12 cellular contexts compared by ENCODE assay signal in the genomic region with DNA sequence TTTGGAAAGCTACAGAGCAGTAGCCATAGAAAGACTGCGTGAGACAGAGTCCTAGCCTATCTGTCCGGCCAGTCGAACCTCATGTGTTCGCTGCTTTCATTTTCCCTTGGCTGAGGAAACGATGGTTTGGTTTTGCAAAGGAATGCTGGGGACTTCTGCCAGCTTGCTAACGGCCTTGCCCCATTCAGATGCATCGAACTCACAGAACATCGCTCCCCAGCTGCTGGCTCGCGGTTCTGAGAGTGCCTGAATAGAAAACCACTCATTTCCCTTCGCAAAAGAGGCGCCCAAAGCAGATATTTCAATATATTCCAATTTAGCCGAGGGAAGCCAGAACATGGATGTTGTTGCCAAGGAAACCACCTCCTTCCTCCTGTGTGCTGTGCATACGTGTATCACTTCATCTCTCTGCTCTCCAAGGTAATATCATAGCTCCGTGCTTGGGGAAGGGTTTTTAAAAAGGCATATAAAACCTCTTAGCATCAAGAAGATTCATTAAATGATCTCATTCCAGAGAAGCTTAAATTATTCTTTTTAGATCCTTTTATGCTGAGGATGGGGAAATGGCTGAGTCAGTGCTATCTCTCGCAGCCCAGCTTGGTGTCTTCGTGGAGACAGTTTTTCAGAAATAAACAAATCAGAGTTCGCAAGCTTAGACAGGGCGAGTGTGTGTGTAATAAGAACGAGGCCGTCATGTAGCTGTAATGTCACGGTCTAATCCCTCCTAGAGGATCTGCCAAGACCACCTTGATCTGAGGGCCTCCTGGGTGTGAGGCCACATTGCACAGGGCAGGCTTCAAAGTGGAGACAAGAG.
DNase-seq lines count a peak whose midpoint lies in the region; ATAC-seq lines count a peak whose summit lies in the region.
"Had no signal": no experiment of that assay in that cellular context is flagged by ENCODE, and none has a peak within 500 bp of the region (broad histone marks: within the 10 kb centered on the region; RNA-seq: fewer than 3 reads in every experiment).

No MANE protein-coding gene starts in this region.

- H3K36me3 Mint-ChIP-seq in activated T-helper 2 cell treated with anti-CD3 and anti-CD28 coated beads, Interferon-gamma antibody, Interleukin-2, Interleukin-4, amounts not matched to agents 10 μg/mL and 5 μg/mL and 100 μg/mL, durations not matched to agents 14 hours and 24 hours and 36 hours (ENCODE audit: low read depth), result peaks cover 4% of the 10 kb centered on the region
- H3K36me3 Mint-ChIP-seq in activated T-cell treated with anti-CD3 and anti-CD28 coated beads, Interleukin-2, amount 50 U/mL, for 4 hours (ENCODE audit: insufficient read depth), result no peaks in the 10 kb centered on the region

- no peak overlapping the region for H3K27ac Mint-ChIP-seq in activated T-helper 2 cell treated with anti-CD3 and anti-CD28 coated beads, Interferon-gamma antibody, Interleukin-2, Interleukin-4, amounts not matched to agents 10 μg/mL and 5 μg/mL and 100 μg/mL, durations not matched to agents 14 hours and 24 hours and 36 hours
- H3K27ac Mint-ChIP-seq: stimulated activated naive CD8-positive, alpha-beta T cell treated with anti-CD3 and anti-CD28 coated beads, Interleukin-15, Interleukin-2, amounts not matched to agents 100 ng/mL and 50 ng/mL, for 24 hours had no signal

- peak overlapping the region; percentile 59 for H3K9ac ChIP-seq in skeletal muscle satellite cell (ENCODE audit: low read depth, low read length)

- no peaks in the 10 kb centered on the region for H3K36me3 ChIP-seq in skeletal muscle satellite cell (ENCODE audit: insufficient read depth, low read length)

- intact Hi-C loops in activated T-helper 2 cell treated with anti-CD3 and anti-CD28 coated beads, Interferon-gamma antibody, Interleukin-2, Interleukin-4, amounts not matched to agents 10 μg/mL and 5 μg/mL and 100 μg/mL, durations not matched to agents 14 hours and 24 hours and 36 hours (cut with micrococcal nuclease), result no loop called here

- peaks cover 36% of the 10 kb centered on the region for H3K4me1 Mint-ChIP-seq in activated T-helper 2 cell treated with anti-CD3 and anti-CD28 coated beads, Interferon-gamma antibody, Interleukin-2, Interleukin-4, amounts not matched to agents 10 μg/mL and 5 μg/mL and 100 μg/mL, durations not matched to agents 14 hours and 24 hours and 36 hours (ENCODE audit: low read depth)
- H3K4me1 Mint-ChIP-seq in activated T-cell treated with anti-CD3 and anti-CD28 coated beads, Interleukin-2, amount 50 U/mL, for 4 hours (ENCODE audit: low read depth), result peaks cover 8% of the 10 kb centered on the region

- H3K4me1 ChIP-seq in skeletal muscle satellite cell (ENCODE audit: control insufficient read depth, insufficient read depth, low read length), result peaks cover 20% of the 10 kb centered on the region

- no peaks in the 10 kb centered on the region for H3K27me3 ChIP-seq in skeletal muscle satellite cell (ENCODE audit: control insufficient read depth, insufficient read depth, low read length)

- DNase-seq in C1 segment of cervical spinal cord (lab: John Stamatoyannopoulos, UW), result peak in 9 of 14 donors; percentile 11 to 62 (median 26)
- peak; percentile 40 for DNase-seq in hepatic stellate cell (ENCODE audit: low spot score)
- no peak for DNase-seq in activated T-helper 2 cell treated with anti-CD3 and anti-CD28 coated beads, Interferon-gamma antibody, Interleukin-2, Interleukin-4, amounts not matched to agents 10 μg/mL and 5 μg/mL and 100 μg/mL, durations not matched to agents 14 hours and 24 hours and 36 hours (ENCODE audit: low spot score)
- no peak for DNase-seq in activated T-cell treated with anti-CD3 and anti-CD28 coated beads, Interleukin-2, amount 50 U/mL, for 4 hours
- DNase-seq in NCI-H146 treated with DMSO at 0.1 percent for 48 hours (lab: John Stamatoyannopoulos, UW; ENCODE audit: unreplicated experiment), result no peak
- DNase-seq: effector CD8-positive, alpha-beta T cell; kidney glomerular epithelial cell; stimulated activated CD4-positive, alpha-beta T cell treated with anti-CD3 and anti-CD28 coated beads, Interleukin-12 subunit alpha, Interleukin-12 subunit beta, amount 100 ng/mL, for 4 hours had no signal

- H3K9me3 Mint-ChIP-seq in activated T-helper 2 cell treated with anti-CD3 and anti-CD28 coated beads, Interferon-gamma antibody, Interleukin-2, Interleukin-4, amounts not matched to agents 10 μg/mL and 5 μg/mL and 100 μg/mL, durations not matched to agents 14 hours and 24 hours and 36 hours, result peaks cover 8% of the 10 kb centered on the region
- H3K9me3 Mint-ChIP-seq in activated T-cell treated with anti-CD3 and anti-CD28 coated beads, Interleukin-2, amount 50 U/mL, for 4 hours, result no peaks in the 10 kb centered on the region

- H3K4me2 ChIP-seq in skeletal muscle satellite cell (ENCODE audit: low read length), result peak overlapping the region; percentile 74

- no peak overlapping the region for H3K4me3 Mint-ChIP-seq in activated T-helper 2 cell treated with anti-CD3 and anti-CD28 coated beads, Interferon-gamma antibody, Interleukin-2, Interleukin-4, amounts not matched to agents 10 μg/mL and 5 μg/mL and 100 μg/mL, durations not matched to agents 14 hours and 24 hours and 36 hours (ENCODE audit: low read depth)
- H3K4me3 Mint-ChIP-seq in activated T-cell treated with anti-CD3 and anti-CD28 coated beads, Interleukin-2, amount 50 U/mL, for 4 hours, result no peak overlapping the region
- H3K4me3 Mint-ChIP-seq: stimulated activated naive CD8-positive, alpha-beta T cell treated with anti-CD3 and anti-CD28 coated beads, Interleukin-15, Interleukin-2, amounts not matched to agents 100 ng/mL and 50 ng/mL, for 24 hours had no signal

- peak overlapping the region; percentile 53 for H3K4me3 ChIP-seq in skeletal muscle satellite cell (ENCODE audit: low read length)

- H3K9me3 ChIP-seq in skeletal muscle satellite cell (replicated peaks; ENCODE audit: low read length), result no peaks in the 10 kb centered on the region

- ATAC-seq in activated T-cell treated with anti-CD3 and anti-CD28 coated beads, Interleukin-2, amount 50 U/mL, for 4 hours, result no peak
- ATAC-seq in GM21717 (IDR thresholded peaks at IDR 0.05; ENCODE audit: unreplicated experiment), result no peak

- H3K27ac ChIP-seq in angular gyrus (ENCODE audit: low read depth, low read length), result peak overlapping the region; percentile 89

- H3K27me3 Mint-ChIP-seq in activated T-helper 2 cell treated with anti-CD3 and anti-CD28 coated beads, Interferon-gamma antibody, Interleukin-2, Interleukin-4, amounts not matched to agents 10 μg/mL and 5 μg/mL and 100 μg/mL, durations not matched to agents 14 hours and 24 hours and 36 hours (ENCODE audit: low read depth), result peaks cover 3% of the 10 kb centered on the region
- peaks cover 13% of the 10 kb centered on the region for H3K27me3 Mint-ChIP-seq in activated T-cell treated with anti-CD3 and anti-CD28 coated beads, Interleukin-2, amount 50 U/mL, for 4 hours (ENCODE audit: low read depth)

Comparison
In these comparisons a context has a peak if more than half of its experiments do, and no peak if none do; other contexts are left out.
1. DNase-seq: peak in C1 segment of cervical spinal cord (9 of 14) and hepatic stellate cell (single experiment); none in activated T-helper 2 cell treated with anti-CD3 and anti-CD28 coated beads, Interferon-gamma antibody, Interleukin-2, Interleukin-4, amounts not matched to agents 10 μg/mL and 5 μg/mL and 100 μg/mL, durations not matched to agents 14 hours and 24 hours and 36 hours (single experiment), activated T-cell treated with anti-CD3 and anti-CD28 coated beads, Interleukin-2, amount 50 U/mL, for 4 hours (single experiment) and NCI-H146 treated with DMSO at 0.1 percent for 48 hours (single experiment).